Comparison of ENCODE assay signal across 8 cellular contexts in genomic region chr5:65100846-65101678, GRCh38.
DNase-seq lines count a peak whose midpoint lies in the region; ATAC-seq and TF ChIP-seq lines count a peak whose summit lies in the region.

No MANE protein-coding gene starts in this region.

- H3K79me1 ChIP-seq in H9 (ENCODE audit: insufficient read depth, low read depth, low read length, poor library complexity, severe bottlenecking) = no peaks in the 10 kb centered on the region

- H2BK12ac ChIP-seq in H9 (ENCODE audit: insufficient read length, low read depth, low read length) = no peak overlapping the region

- no peak overlapping the region for H2BK120ac ChIP-seq in H9 (ENCODE audit: low read depth, low read length, poor library complexity, severe bottlenecking)

- H3K27ac ChIP-seq in H9 (ENCODE audit: insufficient read length, low read depth, low read length) = no peak overlapping the region

- H3K4ac ChIP-seq in H9 (ENCODE audit: low read depth, low read length) = no peak overlapping the region

- no peaks in the 10 kb centered on the region; the same call in 1 of the 2 replicates for H3K27me3 Mint-ChIP-seq in H9 (ENCODE audit: low read depth)
- H3K27me3 Mint-ChIP-seq in activated T-helper 17 cell treated with anti-CD3 and anti-CD28 coated beads, Interleukin-2, amount 50 U/mL, for 72 hours = no peaks in the 10 kb centered on the region

- no peak overlapping the region for H4K8ac ChIP-seq in H9 (replicated peaks; ENCODE audit: insufficient read length, low read depth, low read length)

- no peak for ATAC-seq in activated T-helper 17 cell treated with anti-CD3 and anti-CD28 coated beads, Interleukin-2, amount 50 U/mL, for 72 hours (replicated peaks)
- no peak for ATAC-seq in HG03196 (IDR thresholded peaks at IDR 0.05; ENCODE audit: unreplicated experiment)

- no peak overlapping the region for H3K14ac ChIP-seq in H9 (ENCODE audit: insufficient read depth, low read length)

- H3K4me2 ChIP-seq in H9 (ENCODE audit: insufficient read depth, insufficient read length, low read length) = no peak overlapping the region

- H2AFZ ChIP-seq in H9 (ENCODE audit: low read length) = peak overlapping the region; percentile 86

- H3K18ac ChIP-seq in H9 (ENCODE audit: insufficient read length, low read depth, low read length) = no peak overlapping the region

- no peak overlapping the region for H2AK5ac ChIP-seq in H9 (ENCODE audit: insufficient read length, low read length)

- H3K56ac ChIP-seq in H9 (ENCODE audit: insufficient read length, low read depth, low read length) = no peak overlapping the region

- no peaks in the 10 kb centered on the region for H3K9me3 ChIP-seq in H9 (ENCODE audit: control insufficient read depth, low read depth, low read length)

- no peaks in the 10 kb centered on the region; a peak in 1 of 7 replicates for H3K36me3 Mint-ChIP-seq in H9 (ENCODE audit: insufficient read depth in 1 of 3, low read depth in 3 of 3)
- no peaks in the 10 kb centered on the region for H3K36me3 Mint-ChIP-seq in activated T-helper 17 cell treated with anti-CD3 and anti-CD28 coated beads, Interleukin-2, amount 50 U/mL, for 72 hours (ENCODE audit: low read depth)

- no peak overlapping the region for H3K27ac Mint-ChIP-seq in H9
- no peak overlapping the region for H3K27ac Mint-ChIP-seq in activated T-helper 17 cell treated with anti-CD3 and anti-CD28 coated beads, Interleukin-2, amount 50 U/mL, for 72 hours

- H4K20me1 ChIP-seq in H9 (ENCODE audit: control insufficient read depth, insufficient read depth, insufficient read length) = no peaks in the 10 kb centered on the region

- no peak overlapping the region for H4K91ac ChIP-seq in H9 (ENCODE audit: insufficient read length, low read depth, low read length)

- H3K27me3 ChIP-seq in H9 (ENCODE audit: insufficient read depth, low read length) = no peaks in the 10 kb centered on the region

- WGBS in H9 (ENCODE audit: extremely low coverage, insufficient read length, low lambda C conversion rate) = no CpG with 5 or more reads among the region's 9 CpGs

- no peak overlapping the region for H3K4me3 Mint-ChIP-seq in H9
- no peak overlapping the region for H3K4me3 Mint-ChIP-seq in activated T-helper 17 cell treated with anti-CD3 and anti-CD28 coated beads, Interleukin-2, amount 50 U/mL, for 72 hours

- no peak overlapping the region for H2BK5ac ChIP-seq in H9 (ENCODE audit: insufficient read length, low read length)

- H2BK15ac ChIP-seq in H9 (ENCODE audit: low read depth, low read length) = no peak overlapping the region

- no peak overlapping the region for H3K23ac ChIP-seq in H9 (ENCODE audit: insufficient read length, low read depth, low read length)

- peak; percentile 84 for TF ChIP-seq CTCF in H9 (conservative IDR thresholded peaks at IDR 0.05)

- H2BK20ac ChIP-seq in H9 (ENCODE audit: low read depth, low read length, poor library complexity, severe bottlenecking) = no peak overlapping the region

- H3T11ph ChIP-seq in H9 (ENCODE audit: low read length) = no peak overlapping the region

- no peak overlapping the region for H4K5ac ChIP-seq in H9 (ENCODE audit: insufficient read length, low read depth, low read length)

- peaks cover 8% of the 10 kb centered on the region; the same call in 1 of the 2 replicates for H3K4me1 ChIP-seq in H9 (ENCODE audit: insufficient read depth, low read length)

- no peaks in the 10 kb centered on the region for H3K23me2 ChIP-seq in H9 (ENCODE audit: insufficient read length, low read depth, low read length, poor library complexity, severe bottlenecking)

- no peaks in the 10 kb centered on the region for H3K9me3 Mint-ChIP-seq in H9
- H3K9me3 Mint-ChIP-seq in activated T-helper 17 cell treated with anti-CD3 and anti-CD28 coated beads, Interleukin-2, amount 50 U/mL, for 72 hours = no peaks in the 10 kb centered on the region

- no peaks in the 10 kb centered on the region for H3K79me2 ChIP-seq in H9 (ENCODE audit: insufficient read depth, low read length)

- DNase-seq in COR-L47 (lab: John Stamatoyannopoulos, UW) (peak; percentile 79), H9 (peak; percentile 87), NCI-H748 (lab: John Stamatoyannopoulos, UW; ENCODE audit: unreplicated experiment) (peak; percentile 78), astrocyte of the hippocampus (ENCODE audit: low read depth, low spot score) (peak; percentile 84), iPS DF 19.7 (ENCODE audit: low read depth, low spot score) (peak; percentile 40)
- DNase-seq in stimulated activated CD4-positive, alpha-beta T cell treated with anti-CD3 and anti-CD28 coated beads, Interleukin-2, amount 100 ng/mL, for 24 hours = peak; percentile 30 to 33

- H3K4me1 Mint-ChIP-seq in H9 = peaks cover 25 to 27% of the 10 kb centered on the region in 2 experiments
- peaks cover 24% of the 10 kb centered on the region for H3K4me1 Mint-ChIP-seq in activated T-helper 17 cell treated with anti-CD3 and anti-CD28 coated beads, Interleukin-2, amount 50 U/mL, for 72 hours

- H3K9ac ChIP-seq in H9 (ENCODE audit: extremely low read depth, insufficient read length, low read length) = no peak overlapping the region

Comparison
In these comparisons a context has a peak if more than half of its experiments do, and no peak if none do; other contexts are left out.
1. DNase-seq: peak in every context shown above with its lines; median percentile 87 in H9; 84 in astrocyte of the hippocampus; 79 in COR-L47; 78 in NCI-H748; 40 in iPS DF 19.7; 32 in stimulated activated CD4-positive, alpha-beta T cell treated with anti-CD3 and anti-CD28 coated beads, Interleukin-2, amount 100 ng/mL, for 24 hours.